Comparison of ENCODE assay signal across 24 cellular contexts in the genomic region with DNA sequence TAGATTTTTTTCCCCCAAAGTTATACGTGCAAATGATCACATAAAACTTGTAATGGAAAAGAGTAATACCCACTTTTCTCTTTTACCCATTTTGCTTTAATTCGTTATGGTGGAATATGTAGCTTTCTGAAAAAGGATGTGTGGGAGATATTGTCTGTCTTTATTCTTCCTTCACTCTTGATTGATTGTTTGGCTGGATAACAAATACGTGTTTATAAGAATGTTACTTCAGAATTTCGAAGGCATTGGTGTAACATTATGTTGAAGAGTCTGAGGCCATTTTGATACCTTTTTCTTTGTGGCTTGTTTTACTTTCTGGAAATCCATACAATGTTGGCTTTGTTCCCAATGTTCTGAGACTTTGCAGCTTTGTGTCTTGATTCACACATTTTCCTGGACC.
"Had no signal": no experiment of that assay in that cellular context is flagged by ENCODE, and none has a peak within 500 bp of the region (broad histone marks: within the 10 kb centered on the region; RNA-seq: fewer than 3 reads in every experiment).

No MANE protein-coding gene starts in this region.

- H3K27me3 Mint-ChIP-seq: activated B cell treated with CpG ODN at 0.5 μM for 24 hours; activated naive CD4-positive, alpha-beta T cell treated with anti-CD3 and anti-CD28 coated beads, Interleukin-2, amount 10 ng/mL, durations not matched to agents 7 days and 5 days; activated naive CD8-positive, alpha-beta T cell treated with anti-CD3 and anti-CD28 coated beads, Interleukin-2, amount 10 ng/mL, durations not matched to agents 7 days and 5 days; T-helper 17 cell had no signal

- H3K4me1 ChIP-seq: adrenal gland, breast epithelium, Peyer's patch had no signal

- H3K9me3 Mint-ChIP-seq: activated naive CD4-positive, alpha-beta T cell treated with anti-CD3 and anti-CD28 coated beads, Interleukin-2, amount 10 ng/mL, durations not matched to agents 7 days and 5 days had no signal

- H3K27ac ChIP-seq: adrenal gland, breast epithelium, Peyer's patch had no signal

- H3K36me3 Mint-ChIP-seq: activated naive CD4-positive, alpha-beta T cell treated with anti-CD3 and anti-CD28 coated beads, Interleukin-2, amount 10 ng/mL, durations not matched to agents 7 days and 5 days had no signal

- H3K27me3 ChIP-seq: adrenal gland, breast epithelium, MG63, Peyer's patch had no signal

- H3K9me3 ChIP-seq: MG63, Peyer's patch had no signal

- H3K4me3 ChIP-seq: adrenal gland, breast epithelium, MG63, Peyer's patch had no signal

- H3K4me3 Mint-ChIP-seq: activated B cell treated with CpG ODN at 0.5 μM for 24 hours; activated CD4-positive, alpha-beta T cell treated with anti-CD3 and anti-CD28 coated beads, Interleukin-2, amount 10 ng/mL, durations not matched to agents 24 days and 14 days; activated naive CD4-positive, alpha-beta T cell treated with anti-CD3 and anti-CD28 coated beads, Interleukin-2, amount 10 ng/mL, durations not matched to agents 7 days and 5 days; activated naive CD8-positive, alpha-beta T cell treated with anti-CD3 and anti-CD28 coated beads, Interleukin-2, amount 10 ng/mL, durations not matched to agents 7 days and 5 days; activated T-cell treated with anti-CD3 and anti-CD28 coated beads, Interleukin-2, amount 50 U/mL, for 4 hours; T-helper 17 cell had no signal

- H3K4me1 Mint-ChIP-seq: activated CD4-positive, alpha-beta T cell treated with anti-CD3 and anti-CD28 coated beads, Interleukin-2, amount 10 ng/mL, durations not matched to agents 24 days and 14 days; activated naive CD4-positive, alpha-beta T cell treated with anti-CD3 and anti-CD28 coated beads, Interleukin-2, amount 10 ng/mL, durations not matched to agents 7 days and 5 days; activated naive CD8-positive, alpha-beta T cell treated with anti-CD3 and anti-CD28 coated beads, Interleukin-2, amount 10 ng/mL, durations not matched to agents 7 days and 5 days had no signal

- H3K36me3 ChIP-seq: adrenal gland, breast epithelium, MG63, Peyer's patch had no signal

- DNase-seq: activated B cell treated with CpG ODN at 0.5 μM for 24 hours; activated CD4-positive, alpha-beta T cell treated with anti-CD3 and anti-CD28 coated beads for 1 hour; activated CD4-positive, alpha-beta T cell treated with anti-CD3 and anti-CD28 coated beads, Interleukin-2, amount 10 ng/mL, durations not matched to agents 24 days and 14 days; activated CD4-positive, alpha-beta T cell treated with anti-CD3 and anti-CD28 coated beads, Interleukin-2, amount 50 U/mL, for 48 hours; activated gamma-delta T cell treated with Interleukin-2 at 50 U/mL for 16 hours; activated naive CD4-positive, alpha-beta T cell treated with anti-CD3 and anti-CD28 coated beads, Interleukin-2, amount 10 ng/mL, durations not matched to agents 7 days and 5 days; activated naive CD8-positive, alpha-beta T cell treated with anti-CD3 and anti-CD28 coated beads, Interleukin-2, amount 10 ng/mL, durations not matched to agents 7 days and 5 days; activated T-cell treated with anti-CD3 and anti-CD28 coated beads, Interleukin-2, amount 50 U/mL, for 4 hours; adrenal gland; central memory CD4-positive, alpha-beta T cell; MG63; MV-4-11; NCI-H1092 treated with DMSO at 0.1 percent for 48 hours; NCI-H1417 treated with DMSO at 0.1 percent for 48 hours; NCI-H1694 treated with DMSO at 0.1 percent for 48 hours; NCI-H2029 treated with DMSO at 0.1 percent for 48 hours; NCI-H510A treated with DMSO at 0.1 percent for 48 hours; NCI-H69; NK-92 treated with Interleukin-12 subunit alpha and Interleukin-12 subunit beta, amount 100 ng/mL, for 24 hours; Peyer's patch; SHP77 treated with DMSO at 0.1 percent for 48 hours; T-helper 17 cell; T1000 had no signal

- H3K27ac Mint-ChIP-seq: activated B cell treated with CpG ODN at 0.5 μM for 24 hours; activated CD4-positive, alpha-beta T cell treated with anti-CD3 and anti-CD28 coated beads, Interleukin-2, amount 10 ng/mL, durations not matched to agents 24 days and 14 days; activated naive CD4-positive, alpha-beta T cell treated with anti-CD3 and anti-CD28 coated beads, Interleukin-2, amount 10 ng/mL, durations not matched to agents 7 days and 5 days; activated naive CD8-positive, alpha-beta T cell treated with anti-CD3 and anti-CD28 coated beads, Interleukin-2, amount 10 ng/mL, durations not matched to agents 7 days and 5 days; T-helper 17 cell had no signal

- ATAC-seq: activated T-cell treated with anti-CD3 and anti-CD28 coated beads, Interleukin-2, amount 50 U/mL, for 4 hours; T-helper 17 cell had no signal
